In genomic region chr16:11801481-11802021, GRCh38 we compare ENCODE assay signal across 12 cellular contexts.
A peak's percentile ranks its signal among the peaks of the same experiment; 100 is the strongest.
DNase-seq lines count a peak whose midpoint lies in the region; ATAC-seq and TF ChIP-seq lines count a peak whose summit lies in the region.
"Had no signal": no experiment of that assay in that cellular context is flagged by ENCODE, and none has a peak within 500 bp of the region (broad histone marks: within the 10 kb centered on the region; RNA-seq: fewer than 3 reads in every experiment).

No MANE protein-coding gene starts in this region.

- peak; percentile 4; the same call in 1 of the 3 replicates for ATAC-seq in SK-N-SH treated with all-trans-retinoic acid at 6 μM for 48 hours
- ATAC-seq: activated CD8-positive, alpha-beta T cell treated with anti-CD3 and anti-CD28 coated beads for 36 hours had no signal

- DNase-seq in AG20443 (ENCODE audit: low spot score) (peak; percentile 30), EL (peak; percentile 68), kidney tubule cell (ENCODE audit: low spot score) (peak; percentile 52), T-helper 1 cell (no peak), cerebellar nuclear complex (lab: John Stamatoyannopoulos, UW) (no peak), NCI-H774 (lab: John Stamatoyannopoulos, UW) (no peak), NCI-H187 treated with DMSO at 0.1 percent for 48 hours (lab: John Stamatoyannopoulos, UW) (no peak)
- DNase-seq: activated CD8-positive, alpha-beta T cell treated with anti-CD3 and anti-CD28 coated beads for 36 hours; activated effector memory CD4-positive, alpha-beta T cell treated with Interleukin-2 at 50 U/mL for 16 hours; NCI-H1417 treated with DMSO at 0.1 percent for 48 hours; stimulated activated naive CD4-positive, alpha-beta T cell had no signal

TF ChIP-seq in SK-N-SH treated with all-trans-retinoic acid at 6 μM for 48 hours, 23 proteins besides CTCF, POLR2A, EP300 and RAD21:
- TF ChIP-seq ISL1 (CRISPR knock-in tag; IDR thresholded peaks at IDR 0.05) (peak; percentile 37; the same call in 1 of the 2 replicates), POU6F1 (CRISPR knock-in tag; IDR thresholded peaks at IDR 0.05; ENCODE audit: borderline replicate concordance, low read depth) (no peak)

Comparison
In these comparisons a context has a peak if more than half of its experiments do, and no peak if none do; other contexts are left out.
1. DNase-seq: peak in AG20443 (single experiment), EL (single experiment) and kidney tubule cell (single experiment); none in T-helper 1 cell (0 of 5), cerebellar nuclear complex (0 of 2), NCI-H774 (single experiment) and NCI-H187 treated with DMSO at 0.1 percent for 48 hours (single experiment).